1 cellular context compared by ENCODE assay signal in the genomic region with DNA sequence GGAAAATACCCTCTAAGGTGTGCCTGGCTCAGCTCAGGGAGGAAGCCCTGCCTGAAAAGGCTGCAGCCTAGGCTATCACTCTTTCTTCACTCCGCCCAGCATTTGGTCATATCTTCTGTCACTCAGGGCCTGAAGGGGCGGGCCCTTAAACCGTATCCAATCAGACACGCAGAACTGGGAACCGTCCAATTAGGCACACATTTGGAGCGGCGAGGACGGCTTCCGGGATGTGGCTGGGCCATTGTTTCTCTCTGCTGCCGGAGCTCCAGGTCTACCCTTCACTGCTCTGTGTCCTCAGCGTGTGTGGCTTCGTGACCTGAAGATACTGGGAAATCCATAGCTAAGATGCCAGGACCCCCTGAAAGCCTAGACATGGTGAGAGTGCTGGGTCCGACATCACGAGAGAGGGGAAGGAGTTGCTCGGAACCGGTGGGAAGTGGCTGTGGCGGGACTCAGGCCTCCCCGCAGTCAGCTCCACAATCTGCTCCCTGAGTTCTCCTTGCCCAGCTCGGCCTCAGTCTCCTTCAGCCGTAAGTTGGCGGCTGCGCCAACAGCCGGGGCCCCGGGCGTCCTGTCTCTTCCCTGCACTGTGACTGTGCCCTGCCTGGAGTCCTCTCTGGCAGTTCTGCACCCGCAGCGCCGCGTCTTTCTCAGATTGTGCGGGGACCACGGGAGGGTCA.
TF ChIP-seq lines count a peak whose summit lies in the region.

Gene ZNF493, plus strand, starts transcription at position 241 of the 680 bp plus-strand sequence. Its CDS starts 105 bp downstream, at position 346.

TF ChIP-seq in K562, 482 proteins besides CTCF, POLR2A, EP300 and RAD21 (continued from another document and continues in another):
- TF ChIP-seq, protein P1, sequence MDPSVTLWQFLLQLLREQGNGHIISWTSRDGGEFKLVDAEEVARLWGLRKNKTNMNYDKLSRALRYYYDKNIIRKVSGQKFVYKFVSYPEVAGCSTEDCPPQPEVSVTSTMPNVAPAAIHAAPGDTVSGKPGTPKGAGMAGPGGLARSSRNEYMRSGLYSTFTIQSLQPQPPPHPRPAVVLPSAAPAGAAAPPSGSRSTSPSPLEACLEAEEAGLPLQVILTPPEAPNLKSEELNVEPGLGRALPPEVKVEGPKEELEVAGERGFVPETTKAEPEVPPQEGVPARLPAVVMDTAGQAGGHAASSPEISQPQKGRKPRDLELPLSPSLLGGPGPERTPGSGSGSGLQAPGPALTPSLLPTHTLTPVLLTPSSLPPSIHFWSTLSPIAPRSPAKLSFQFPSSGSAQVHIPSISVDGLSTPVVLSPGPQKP (CRISPR knock-in tag; IDR thresholded peaks at IDR 0.05) = no peak
- TF ChIP-seq, protein P2, sequence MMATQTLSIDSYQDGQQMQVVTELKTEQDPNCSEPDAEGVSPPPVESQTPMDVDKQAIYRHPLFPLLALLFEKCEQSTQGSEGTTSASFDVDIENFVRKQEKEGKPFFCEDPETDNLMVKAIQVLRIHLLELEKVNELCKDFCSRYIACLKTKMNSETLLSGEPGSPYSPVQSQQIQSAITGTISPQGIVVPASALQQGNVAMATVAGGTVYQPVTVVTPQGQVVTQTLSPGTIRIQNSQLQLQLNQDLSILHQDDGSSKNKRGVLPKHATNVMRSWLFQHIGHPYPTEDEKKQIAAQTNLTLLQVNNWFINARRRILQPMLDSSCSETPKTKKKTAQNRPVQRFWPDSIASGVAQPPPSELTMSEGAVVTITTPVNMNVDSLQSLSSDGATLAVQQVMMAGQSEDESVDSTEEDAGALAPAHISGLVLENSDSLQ (IDR thresholded peaks at IDR 0.05) = peak; percentile 99
- TF ChIP-seq, protein P3, sequence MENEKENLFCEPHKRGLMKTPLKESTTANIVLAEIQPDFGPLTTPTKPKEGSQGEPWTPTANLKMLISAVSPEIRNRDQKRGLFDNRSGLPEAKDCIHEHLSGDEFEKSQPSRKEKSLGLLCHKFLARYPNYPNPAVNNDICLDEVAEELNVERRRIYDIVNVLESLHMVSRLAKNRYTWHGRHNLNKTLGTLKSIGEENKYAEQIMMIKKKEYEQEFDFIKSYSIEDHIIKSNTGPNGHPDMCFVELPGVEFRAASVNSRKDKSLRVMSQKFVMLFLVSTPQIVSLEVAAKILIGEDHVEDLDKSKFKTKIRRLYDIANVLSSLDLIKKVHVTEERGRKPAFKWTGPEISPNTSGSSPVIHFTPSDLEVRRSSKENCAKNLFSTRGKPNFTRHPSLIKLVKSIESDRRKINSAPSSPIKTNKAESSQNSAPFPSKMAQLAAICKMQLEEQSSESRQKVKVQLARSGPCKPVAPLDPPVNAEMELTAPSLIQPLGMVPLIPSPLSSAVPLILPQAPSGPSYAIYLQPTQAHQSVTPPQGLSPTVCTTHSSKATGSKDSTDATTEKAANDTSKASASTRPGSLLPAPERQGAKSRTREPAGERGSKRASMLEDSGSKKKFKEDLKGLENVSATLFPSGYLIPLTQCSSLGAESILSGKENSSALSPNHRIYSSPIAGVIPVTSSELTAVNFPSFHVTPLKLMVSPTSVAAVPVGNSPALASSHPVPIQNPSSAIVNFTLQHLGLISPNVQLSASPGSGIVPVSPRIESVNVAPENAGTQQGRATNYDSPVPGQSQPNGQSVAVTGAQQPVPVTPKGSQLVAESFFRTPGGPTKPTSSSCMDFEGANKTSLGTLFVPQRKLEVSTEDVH (IDR thresholded peaks at IDR 0.05; ENCODE audit: low read depth, partially characterized antibody) = peak; percentile 52
- no peak for TF ChIP-seq LCOR (CRISPR knock-in tag; IDR thresholded peaks at IDR 0.05)
- no peak for TF ChIP-seq BRF2 (IDR thresholded peaks at IDR 0.05; ENCODE audit: borderline replicate concordance, insufficient read depth, insufficient read length)
- TF ChIP-seq MEIS2 (IDR thresholded peaks at IDR 0.05; ENCODE audit: partially characterized antibody) = peak; percentile 74
- no peak for TF ChIP-seq ZFPM2 (CRISPR knock-in tag; IDR thresholded peaks at IDR 0.05)
- no peak for TF ChIP-seq TEAD4 (IDR thresholded peaks at IDR 0.05; ENCODE audit: low read length)
- TF ChIP-seq TEAD4 (CRISPR knock-in tag; IDR thresholded peaks at IDR 0.05; ENCODE audit: borderline replicate concordance) = no peak
- no peak for TF ChIP-seq CBX2 (IDR thresholded peaks at IDR 0.05; ENCODE audit: insufficient read depth, low read length, poor library complexity, severe bottlenecking)
- no peak for TF ChIP-seq GTF2F1 (IDR thresholded peaks at IDR 0.05; ENCODE audit: low read depth, low read length)
- no peak for TF ChIP-seq EWSR1 (IDR thresholded peaks at IDR 0.05; ENCODE audit: borderline replicate concordance, low read depth, partially characterized antibody)
- TF ChIP-seq ZFX (CRISPR knock-in tag; IDR thresholded peaks at IDR 0.05) = peak; percentile 62
- TF ChIP-seq CAMTA2 (CRISPR knock-in tag; conservative IDR thresholded peaks at IDR 0.05) = no peak
- TF ChIP-seq PHF8 (IDR thresholded peaks at IDR 0.05; ENCODE audit: borderline replicate concordance, low read length) = peak; percentile 82
- TF ChIP-seq, protein P4, sequence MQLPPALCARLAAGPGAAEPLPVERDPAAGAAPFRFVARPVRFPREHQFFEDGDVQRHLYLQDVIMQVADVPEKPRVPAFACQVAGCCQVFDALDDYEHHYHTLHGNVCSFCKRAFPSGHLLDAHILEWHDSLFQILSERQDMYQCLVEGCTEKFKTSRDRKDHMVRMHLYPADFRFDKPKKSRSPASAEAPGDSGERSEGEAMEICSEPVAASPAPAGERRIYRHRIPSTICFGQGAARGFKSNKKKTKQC (CRISPR knock-in tag; IDR thresholded peaks at IDR 0.05) = peak; percentile 68; the same call in 1 of the 2 replicates
- TF ChIP-seq NFYB (IDR thresholded peaks at IDR 0.05; ENCODE audit: extremely low read depth, insufficient read length) = peak; percentile 80
- no peak for TF ChIP-seq SRSF3 (IDR thresholded peaks at IDR 0.05; ENCODE audit: insufficient read depth, low read length)
- no peak for TF ChIP-seq BCL6 (CRISPR knock-in tag; IDR thresholded peaks at IDR 0.05)
- peak; percentile 72 for TF ChIP-seq KDM5B (IDR thresholded peaks at IDR 0.05; ENCODE audit: insufficient replicate concordance, low read depth, low read length)
- TF ChIP-seq CREB1 (IDR thresholded peaks at IDR 0.05) = no peak
- no peak for TF ChIP-seq CREB1 (CRISPR knock-in tag; IDR thresholded peaks at IDR 0.05)
- TF ChIP-seq ELF2 (CRISPR knock-in tag; IDR thresholded peaks at IDR 0.05) = peak; percentile 52; the same call in 1 of the 2 replicates
- no peak for TF ChIP-seq NR3C1 (CRISPR knock-in tag; IDR thresholded peaks at IDR 0.05)
- TF ChIP-seq BRD4 (IDR thresholded peaks at IDR 0.05) = no peak; the same call in 1 of the 2 replicates
- no peak for TF ChIP-seq ADNP (tag; IDR thresholded peaks at IDR 0.05)
- TF ChIP-seq CTBP1 (IDR thresholded peaks at IDR 0.05; ENCODE audit: borderline replicate concordance) = peak; percentile 15; the same call in 1 of the 2 replicates
- TF ChIP-seq POLR2B (IDR thresholded peaks at IDR 0.05; ENCODE audit: low read depth, partially characterized antibody) = peak; percentile 82
- TF ChIP-seq, protein P5, sequence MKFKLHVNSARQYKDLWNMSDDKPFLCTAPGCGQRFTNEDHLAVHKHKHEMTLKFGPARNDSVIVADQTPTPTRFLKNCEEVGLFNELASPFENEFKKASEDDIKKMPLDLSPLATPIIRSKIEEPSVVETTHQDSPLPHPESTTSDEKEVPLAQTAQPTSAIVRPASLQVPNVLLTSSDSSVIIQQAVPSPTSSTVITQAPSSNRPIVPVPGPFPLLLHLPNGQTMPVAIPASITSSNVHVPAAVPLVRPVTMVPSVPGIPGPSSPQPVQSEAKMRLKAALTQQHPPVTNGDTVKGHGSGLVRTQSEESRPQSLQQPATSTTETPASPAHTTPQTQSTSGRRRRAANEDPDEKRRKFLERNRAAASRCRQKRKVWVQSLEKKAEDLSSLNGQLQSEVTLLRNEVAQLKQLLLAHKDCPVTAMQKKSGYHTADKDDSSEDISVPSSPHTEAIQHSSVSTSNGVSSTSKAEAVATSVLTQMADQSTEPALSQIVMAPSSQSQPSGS (CRISPR knock-in tag; IDR thresholded peaks at IDR 0.05) = no peak
- no peak for TF ChIP-seq ZNF780A (CRISPR knock-in tag; IDR thresholded peaks at IDR 0.05)
- no peak for TF ChIP-seq FIP1L1 (IDR thresholded peaks at IDR 0.05; ENCODE audit: low read depth, low read length, poor library complexity, severe bottlenecking)
- TF ChIP-seq ZNF561 (CRISPR knock-in tag; conservative IDR thresholded peaks at IDR 0.05) = no peak
- no peak for TF ChIP-seq STAT5A (IDR thresholded peaks at IDR 0.05; ENCODE audit: borderline replicate concordance, low read length)
- TF ChIP-seq, protein P6, sequence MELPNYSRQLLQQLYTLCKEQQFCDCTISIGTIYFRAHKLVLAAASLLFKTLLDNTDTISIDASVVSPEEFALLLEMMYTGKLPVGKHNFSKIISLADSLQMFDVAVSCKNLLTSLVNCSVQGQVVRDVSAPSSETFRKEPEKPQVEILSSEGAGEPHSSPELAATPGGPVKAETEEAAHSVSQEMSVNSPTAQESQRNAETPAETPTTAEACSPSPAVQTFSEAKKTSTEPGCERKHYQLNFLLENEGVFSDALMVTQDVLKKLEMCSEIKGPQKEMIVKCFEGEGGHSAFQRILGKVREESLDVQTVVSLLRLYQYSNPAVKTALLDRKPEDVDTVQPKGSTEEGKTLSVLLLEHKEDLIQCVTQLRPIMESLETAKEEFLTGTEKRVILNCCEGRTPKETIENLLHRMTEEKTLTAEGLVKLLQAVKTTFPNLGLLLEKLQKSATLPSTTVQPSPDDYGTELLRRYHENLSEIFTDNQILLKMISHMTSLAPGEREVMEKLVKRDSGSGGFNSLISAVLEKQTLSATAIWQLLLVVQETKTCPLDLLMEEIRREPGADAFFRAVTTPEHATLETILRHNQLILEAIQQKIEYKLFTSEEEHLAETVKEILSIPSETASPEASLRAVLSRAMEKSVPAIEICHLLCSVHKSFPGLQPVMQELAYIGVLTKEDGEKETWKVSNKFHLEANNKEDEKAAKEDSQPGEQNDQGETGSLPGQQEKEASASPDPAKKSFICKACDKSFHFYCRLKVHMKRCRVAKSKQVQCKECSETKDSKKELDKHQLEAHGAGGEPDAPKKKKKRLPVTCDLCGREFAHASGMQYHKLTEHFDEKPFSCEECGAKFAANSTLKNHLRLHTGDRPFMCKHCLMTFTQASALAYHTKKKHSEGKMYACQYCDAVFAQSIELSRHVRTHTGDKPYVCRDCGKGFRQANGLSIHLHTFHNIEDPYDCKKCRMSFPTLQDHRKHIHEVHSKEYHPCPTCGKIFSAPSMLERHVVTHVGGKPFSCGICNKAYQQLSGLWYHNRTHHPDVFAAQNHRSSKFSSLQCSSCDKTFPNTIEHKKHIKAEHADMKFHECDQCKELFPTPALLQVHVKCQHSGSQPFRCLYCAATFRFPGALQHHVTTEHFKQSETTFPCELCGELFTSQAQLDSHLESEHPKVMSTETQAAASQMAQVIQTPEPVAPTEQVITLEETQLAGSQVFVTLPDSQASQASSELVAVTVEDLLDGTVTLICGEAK (IDR thresholded peaks at IDR 0.05) = peak; percentile 85
- TF ChIP-seq, protein P6 (CRISPR knock-in tag; IDR thresholded peaks at IDR 0.05) = no peak
